11 cellular contexts compared by ENCODE assay signal in the genomic region with DNA sequence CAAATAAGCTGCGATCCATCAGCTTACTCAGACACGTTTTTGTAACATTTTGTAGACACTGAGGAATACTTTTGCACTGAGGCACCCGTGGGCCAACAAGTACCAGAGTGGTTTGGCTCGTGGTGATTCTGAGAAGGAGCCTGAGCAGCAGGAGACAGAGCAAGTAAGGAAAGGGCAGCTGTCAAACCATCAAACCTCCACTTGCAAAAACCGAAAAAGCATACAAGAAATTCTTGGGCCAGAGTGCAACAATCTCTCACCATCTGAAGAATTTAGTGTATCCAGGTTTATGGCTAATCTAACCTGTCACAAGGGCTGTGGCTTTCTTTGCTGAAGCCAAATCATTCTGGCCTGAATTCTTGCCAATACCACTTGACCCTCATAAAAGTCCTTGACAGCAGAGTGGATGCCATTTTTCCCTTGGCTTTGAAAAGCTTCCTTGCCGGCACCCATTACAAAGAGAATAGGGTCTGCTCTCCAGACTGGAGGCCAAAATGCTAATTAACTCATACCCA. TPM values are rescaled to one million over a fixed set of nuclear protein-coding genes. Genes with fewer than 3 reads are reported as not detected.
DNase-seq lines count a peak whose midpoint lies in the region; ATAC-seq, FAIRE-seq and TF ChIP-seq lines count a peak whose summit lies in the region.
"Had no signal": no experiment of that assay in that cellular context is flagged by ENCODE, and none has a peak within 500 bp of the region (broad histone marks: within the 10 kb centered on the region; RNA-seq: fewer than 3 reads in every experiment).

No MANE protein-coding gene starts in this region.

- WGBS in small intestine, 3 donors: 42 to 51% (median 48%) methylated on average over 6 of the region's 6 CpGs

- ATAC-seq in natural killer cell: peak in 1 of 3 donors; percentile 65
- no peak for ATAC-seq in natural killer cell treated with Interleukin-12 subunit alpha and Interleukin-12 subunit beta and Interleukin-15 and Interleukin-18, amount 100 ng/mL, for 72 hours
- ATAC-seq in Panc1: peak; percentile 45; the same call in 1 of the 2 replicates
- ATAC-seq in left cardiac atrium: peak; percentile 30 to 46
- no peak for ATAC-seq in GM21737 (IDR thresholded peaks at IDR 0.05; ENCODE audit: unreplicated experiment)

- H3K27ac ChIP-seq in Panc1 (ENCODE audit: low read length) (peak overlapping the region; percentile 79), small intestine (ENCODE audit: low read depth in 1 of 2, low read length in 1 of 2) (no peak overlapping the region)

- H3K9me3 ChIP-seq in Panc1 (ENCODE audit: control insufficient read depth, insufficient read depth, low read depth, low read length) (no peaks in the 10 kb centered on the region), small intestine (ENCODE audit: control insufficient read depth, low read depth) (no peaks in the 10 kb centered on the region)

- no peak overlapping the region for H3K4me3 ChIP-seq in Panc1 (ENCODE audit: low read depth in 2 of 2, low read length in 2 of 2)
- no peak overlapping the region for H3K4me3 ChIP-seq in small intestine (ENCODE audit: low read depth in 1 of 2, low read length in 2 of 2)

- H3K27me3 ChIP-seq in Panc1 (ENCODE audit: control insufficient read depth, insufficient read depth, low read length): no peaks in the 10 kb centered on the region
- no peaks in the 10 kb centered on the region for H3K27me3 ChIP-seq in small intestine (ENCODE audit: control insufficient read depth in 2 of 2, insufficient read depth in 2 of 2, low read length in 2 of 2)

- no peaks in the 10 kb centered on the region for H3K36me3 Mint-ChIP-seq in natural killer cell
- peaks cover 8% of the 10 kb centered on the region for H3K36me3 Mint-ChIP-seq in natural killer cell treated with Interleukin-12 subunit alpha and Interleukin-12 subunit beta and Interleukin-15 and Interleukin-18, amount 100 ng/mL, for 72 hours
- H3K36me3 Mint-ChIP-seq in activated CD4-positive, alpha-beta T cell treated with anti-CD3 and anti-CD28 coated beads, Interleukin-2, amount 10 ng/mL, durations not matched to agents 7 days and 5 days (ENCODE audit: low read depth): no peaks in the 10 kb centered on the region

- POLR2A ChIA-PET in Panc1 (lab: Charles Lee): interaction anchor here (0.5 to 0.6 kb wide), 2 partner anchors 196 to 208 kb away, joined by 3 to 8 read pairs; no protein-coding TSS in a partner anchor
- POLR2A ChIA-PET in activated CD4-positive, alpha-beta T cell treated with anti-CD3 and anti-CD28 coated beads, Interleukin-2, amount 10 ng/mL, durations not matched to agents 7 days and 5 days (lab: Charles Lee): no interaction called here

- BruUV-seq in Panc1 (replicated peaks; lab: Mats Ljungman, UMichigan): no TSS peak

- no peaks in the 10 kb centered on the region for H3K9me3 Mint-ChIP-seq in natural killer cell
- peaks cover under 1% of the 10 kb centered on the region for H3K9me3 Mint-ChIP-seq in natural killer cell treated with Interleukin-12 subunit alpha and Interleukin-12 subunit beta and Interleukin-15 and Interleukin-18, amount 100 ng/mL, for 72 hours
- peaks cover 11% of the 10 kb centered on the region for H3K9me3 Mint-ChIP-seq in activated CD4-positive, alpha-beta T cell treated with anti-CD3 and anti-CD28 coated beads, Interleukin-2, amount 10 ng/mL, durations not matched to agents 7 days and 5 days

- FAIRE-seq in small intestine (lab: Jason Lieb, UNC): no peak

- H3K4me1 Mint-ChIP-seq in natural killer cell: peaks cover 41 to 62% of the 10 kb centered on the region in 2 donors
- peaks cover 17 to 30% of the 10 kb centered on the region in 2 donors for H3K4me1 Mint-ChIP-seq in natural killer cell treated with Interleukin-12 subunit alpha and Interleukin-12 subunit beta and Interleukin-15 and Interleukin-18, amount 100 ng/mL, for 72 hours (ENCODE audit: low read depth in 2 of 2)
- peaks cover under 1% of the 10 kb centered on the region for H3K4me1 Mint-ChIP-seq in activated CD4-positive, alpha-beta T cell treated with anti-CD3 and anti-CD28 coated beads, Interleukin-2, amount 10 ng/mL, durations not matched to agents 7 days and 5 days

- CTCF ChIA-PET in Panc1 (lab: Charles Lee): interaction anchor here (0.7 kb wide), 1 partner anchor 20 kb away, joined by 5 read pairs; no protein-coding TSS in a partner anchor
- CTCF ChIA-PET in activated CD4-positive, alpha-beta T cell treated with anti-CD3 and anti-CD28 coated beads, Interleukin-2, amount 10 ng/mL, durations not matched to agents 7 days and 5 days (lab: Charles Lee): interaction anchor here (0.6 to 1.5 kb wide), 5 partner anchors 16 to 209 kb away, joined by 3 to 5 read pairs (median 3); no protein-coding TSS in a partner anchor

- peak overlapping the region; percentile 35 to 68 for H3K27ac Mint-ChIP-seq in natural killer cell
- H3K27ac Mint-ChIP-seq in natural killer cell treated with Interleukin-12 subunit alpha and Interleukin-12 subunit beta and Interleukin-15 and Interleukin-18, amount 100 ng/mL, for 72 hours: no peak overlapping the region
- no peak overlapping the region for H3K27ac Mint-ChIP-seq in activated CD4-positive, alpha-beta T cell treated with anti-CD3 and anti-CD28 coated beads, Interleukin-2, amount 10 ng/mL, durations not matched to agents 7 days and 5 days

- intact Hi-C loops in natural killer cell (cut with micrococcal nuclease) (no loop called here), Panc1 (cut with micrococcal nuclease; ENCODE audit: unreplicated experiment) (no loop called here), left cardiac atrium (cut with DNase I) (no loop called here)

- no peak for TF ChIP-seq CTCF in natural killer cell (IDR thresholded peaks at IDR 0.05)
- TF ChIP-seq CTCF in Panc1 (IDR thresholded peaks at IDR 0.05): no peak

- H3K4me3 Mint-ChIP-seq in natural killer cell: peak overlapping the region; percentile 53
- H3K4me3 Mint-ChIP-seq in natural killer cell treated with Interleukin-12 subunit alpha and Interleukin-12 subunit beta and Interleukin-15 and Interleukin-18, amount 100 ng/mL, for 72 hours: no peak overlapping the region
- H3K4me3 Mint-ChIP-seq in activated CD4-positive, alpha-beta T cell treated with anti-CD3 and anti-CD28 coated beads, Interleukin-2, amount 10 ng/mL, durations not matched to agents 7 days and 5 days: no peak overlapping the region

- in situ Hi-C loops in Panc1 (cut with HindIII; ENCODE audit: low pct_unique_long_range_greater_than_20kb, low sequenced_read_pairs): no loop called here

- H3K36me3 ChIP-seq in Panc1 (ENCODE audit: control insufficient read depth, insufficient read depth, low read length): no peaks in the 10 kb centered on the region
- H3K36me3 ChIP-seq in small intestine (ENCODE audit: control insufficient read depth in 2 of 2, insufficient read depth in 2 of 2, low read length in 2 of 2): no peaks in the 10 kb centered on the region

- H3K4me1 ChIP-seq in Panc1 (ENCODE audit: control insufficient read depth, insufficient read depth, low read length): peaks cover 51% of the 10 kb centered on the region
- H3K4me1 ChIP-seq in small intestine (ENCODE audit: control insufficient read depth in 2 of 2, insufficient read depth in 1 of 2, low read depth in 1 of 2, low read length in 1 of 2): peaks cover 0 to 13% of the 10 kb centered on the region in 2 donors

- peaks cover 0 to 6% of the 10 kb centered on the region in 2 donors for H3K27me3 Mint-ChIP-seq in natural killer cell (ENCODE audit: low read depth in 2 of 2)
- H3K27me3 Mint-ChIP-seq in natural killer cell treated with Interleukin-12 subunit alpha and Interleukin-12 subunit beta and Interleukin-15 and Interleukin-18, amount 100 ng/mL, for 72 hours: peaks cover 0 to 13% of the 10 kb centered on the region in 2 donors
- H3K27me3 Mint-ChIP-seq in activated CD4-positive, alpha-beta T cell treated with anti-CD3 and anti-CD28 coated beads, Interleukin-2, amount 10 ng/mL, durations not matched to agents 7 days and 5 days: peaks cover 10% of the 10 kb centered on the region

- DNase-seq in natural killer cell (no peak), Panc1 (ENCODE audit: low read depth, low spot score) (no peak), left cardiac atrium (no peak), NCI-H226 (no peak), small intestine (no peak)
- no peak for DNase-seq in natural killer cell treated with Interleukin-12 subunit alpha and Interleukin-12 subunit beta and Interleukin-15 and Interleukin-18, amount 100 ng/mL, for 72 hours (ENCODE audit: low spot score)
- DNase-seq in activated CD4-positive, alpha-beta T cell treated with anti-CD3 and anti-CD28 coated beads, Interleukin-2, amount 10 ng/mL, durations not matched to agents 7 days and 5 days: no peak
- DNase-seq: activated effector memory CD4-positive, alpha-beta T cell treated with Interleukin-2 at 50 U/mL for 16 hours; effector CD8-positive, alpha-beta T cell; NCI-H524 treated with DMSO at 0.1 percent for 48 hours had no signal

RNA-seq across cellular contexts. Expression of a gene that starts 56.7 kb away (rescaled TPM):
- total RNA-seq in natural killer cell: 10 to 100 TPM; 16.1 to 39.4 (median 22.7) TPM
- 10 to 100 TPM in 1 of 2 donors, 1 to 10 TPM in 1; 3.7 to 20.0 TPM for total RNA-seq in natural killer cell treated with Interleukin-12 subunit alpha and Interleukin-12 subunit beta and Interleukin-15 and Interleukin-18, amount 100 ng/mL, for 72 hours
- 161 TPM for total RNA-seq in Panc1 (2021; ENCODE audit: unreplicated experiment)
- 113 TPM for polyA plus RNA-seq in Panc1 (2012; ENCODE audit: insufficient read length)
- 10 to 100 TPM; 32.1 to 49.5 TPM for total RNA-seq in left cardiac atrium
- 10 to 100 TPM; 12.9 to 14.0 TPM for total RNA-seq in activated CD4-positive, alpha-beta T cell treated with anti-CD3 and anti-CD28 coated beads, Interleukin-2, amount 10 ng/mL, durations not matched to agents 7 days and 5 days
- polyA plus RNA-seq in small intestine: 100 to 1,000 TPM in 1 of 3 donors, 10 to 100 TPM in 2; 32.3 to 122 (median 85.9) TPM

Comparison
In these comparisons a context has a peak if more than half of its experiments do, and no peak if none do; other contexts are left out.
1. H3K27ac Mint-ChIP-seq: peak in natural killer cell (2 of 2); none in natural killer cell treated with Interleukin-12 subunit alpha and Interleukin-12 subunit beta and Interleukin-15 and Interleukin-18, amount 100 ng/mL, for 72 hours (0 of 2) and activated CD4-positive, alpha-beta T cell treated with anti-CD3 and anti-CD28 coated beads, Interleukin-2, amount 10 ng/mL, durations not matched to agents 7 days and 5 days (single experiment).
2. ATAC-seq: peak in Panc1 (single experiment) and left cardiac atrium (2 of 2); none in natural killer cell treated with Interleukin-12 subunit alpha and Interleukin-12 subunit beta and Interleukin-15 and Interleukin-18, amount 100 ng/mL, for 72 hours (0 of 2) and GM21737 (single experiment).